In the genomic region with DNA sequence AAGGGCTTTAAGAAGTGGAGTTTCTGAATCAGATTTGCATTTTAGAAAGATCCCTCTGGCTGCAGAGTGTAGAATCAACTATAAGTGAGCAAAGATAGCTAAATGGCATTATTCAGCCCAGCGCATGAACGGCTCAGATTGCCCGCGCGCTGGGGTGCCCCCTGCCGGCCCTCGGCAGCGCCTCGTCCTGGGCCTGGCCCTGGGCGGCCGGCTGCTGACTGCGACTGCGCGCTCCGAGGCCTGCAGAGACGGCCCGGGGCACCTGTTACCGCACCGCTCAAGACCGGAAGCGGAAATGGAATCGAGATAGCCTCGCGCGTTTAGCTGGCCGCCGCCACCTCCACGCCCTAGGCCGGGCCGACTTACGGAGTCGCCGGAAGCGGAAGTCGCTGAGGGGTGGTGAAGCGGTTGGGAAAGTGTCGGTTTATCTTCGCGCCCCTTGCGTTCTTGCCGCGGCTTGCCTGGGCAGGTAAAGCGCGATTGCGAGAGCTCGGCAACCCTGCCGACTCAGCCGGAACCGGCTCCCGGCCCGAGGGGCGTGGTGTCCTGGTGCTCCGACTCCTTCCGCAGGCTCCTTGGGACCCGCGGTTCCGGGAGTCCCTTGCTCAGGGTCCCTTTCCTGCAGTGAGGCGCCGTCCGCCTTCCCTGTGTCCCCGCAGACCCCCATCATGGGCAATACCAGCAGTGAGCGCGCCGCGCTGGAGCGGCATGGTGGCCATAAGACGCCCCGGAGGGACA, we compare ENCODE assay signal across 8 cellular contexts. TPM values are rescaled to one million over a fixed set of nuclear protein-coding genes. Genes with fewer than 3 reads are reported as not detected.
DNase-seq lines count a peak whose midpoint lies in the region; ATAC-seq and TF ChIP-seq lines count a peak whose summit lies in the region.

A gene with protein sequence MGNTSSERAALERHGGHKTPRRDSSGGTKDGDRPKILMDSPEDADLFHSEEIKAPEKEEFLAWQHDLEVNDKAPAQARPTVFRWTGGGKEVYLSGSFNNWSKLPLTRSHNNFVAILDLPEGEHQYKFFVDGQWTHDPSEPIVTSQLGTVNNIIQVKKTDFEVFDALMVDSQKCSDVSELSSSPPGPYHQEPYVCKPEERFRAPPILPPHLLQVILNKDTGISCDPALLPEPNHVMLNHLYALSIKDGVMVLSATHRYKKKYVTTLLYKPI (plus strand): TSS at position 557 of the 738 bp plus-strand sequence. CDS start 112 bp downstream, at position 669.

- ATAC-seq in HG02588 (IDR thresholded peaks at IDR 0.05; ENCODE audit: unreplicated experiment) = peak; percentile 92
- peak; percentile 100 for ATAC-seq in omental fat pad (ENCODE audit: low FRiP score)

- H3K9me3 Mint-ChIP-seq in activated naive CD4-positive, alpha-beta T cell treated with anti-CD3 and anti-CD28 coated beads, Interleukin-2, amount 50 U/mL, for 24 hours = no peaks in the 10 kb centered on the region

- WGBS in SK-N-SH (ENCODE audit: low lambda C conversion rate) = under 1% methylated on average over 42 of the region's 68 CpGs
- WGBS in testis, 2 donors = 0 to 1% methylated on average over 15 to 67 of the region's 68 CpGs

- no peaks in the 10 kb centered on the region for H4K20me1 ChIP-seq in SK-N-SH (ENCODE audit: insufficient read depth)

- H3K9me3 ChIP-seq in SK-N-SH (no peaks in the 10 kb centered on the region), testis (no peaks in the 10 kb centered on the region)

- no peaks in the 10 kb centered on the region for H3K9me2 ChIP-seq in SK-N-SH

- H3K27me3 ChIP-seq in SK-N-SH (ENCODE audit: insufficient read depth) = no peaks in the 10 kb centered on the region
- no peaks in the 10 kb centered on the region for H3K27me3 ChIP-seq in testis

- H3K36me3 Mint-ChIP-seq in activated naive CD4-positive, alpha-beta T cell treated with anti-CD3 and anti-CD28 coated beads, Interleukin-2, amount 50 U/mL, for 24 hours = peaks cover 6% of the 10 kb centered on the region

- TF ChIP-seq EP300 in SK-N-SH (IDR thresholded peaks at IDR 0.05; ENCODE audit: borderline replicate concordance in 1 of 2, low read depth in 1 of 2, low read length in 1 of 2) = no peak; a peak in 1 of 4 replicates

- H3K36me3 ChIP-seq in SK-N-SH (replicated peaks in 1 of 2; ENCODE audit: control insufficient read depth in 1 of 2, insufficient read depth in 2 of 2, low read length in 1 of 2) (peaks cover 22 to 26% of the 10 kb centered on the region in 2 experiments), testis (ENCODE audit: low read depth, missing control alignments) (no peaks in the 10 kb centered on the region)

- peaks cover 4% of the 10 kb centered on the region for H3F3A ChIP-seq in SK-N-SH (replicated peaks; ENCODE audit: insufficient read depth)

- peak within 1 kb of the TSS; percentile 91 for H3K9ac ChIP-seq in SK-N-SH

- H3K27me3 Mint-ChIP-seq in activated naive CD4-positive, alpha-beta T cell treated with anti-CD3 and anti-CD28 coated beads, Interleukin-2, amount 50 U/mL, for 24 hours = no peaks in the 10 kb centered on the region

- peak within 1 kb of the TSS; percentile 76 to 94 for H3K27ac ChIP-seq in SK-N-SH (ENCODE audit: low read depth in 2 of 2, low read length in 1 of 2)
- peak within 1 kb of the TSS; percentile 77 to 92 for H3K27ac ChIP-seq in testis

- DNase-seq in NCI-H1048 (lab: John Stamatoyannopoulos, UW) = peak; percentile 94
- peak; percentile 98 for DNase-seq in SK-N-SH
- no peak for DNase-seq in glomerular endothelial cell (ENCODE audit: extremely low read depth, low read depth, low spot score)
- peak; percentile 76 for DNase-seq in omental fat pad (ENCODE audit: low spot score)
- peak; percentile 98 for DNase-seq in testis

- peak within 1 kb of the TSS; percentile 84 to 99 for H3K4me3 ChIP-seq in SK-N-SH (ENCODE audit: low read depth in 2 of 2, low read length in 1 of 2)
- peak within 1 kb of the TSS; percentile 82 to 92 for H3K4me3 ChIP-seq in testis

- TF ChIP-seq CTCF in SK-N-SH (IDR thresholded peaks at IDR 0.05) (peak; percentile 94), omental fat pad (IDR thresholded peaks at IDR 0.05) (peak in 1 of 3 donors; percentile 43), testis (IDR thresholded peaks at IDR 0.05) (peak; percentile 77 to 89 (median 88))

- intact Hi-C loops in testis (cut with DNase I; ENCODE audit: low total_unique reads) = no loop called here

- peak; percentile 55 for TF ChIP-seq RAD21 in SK-N-SH (IDR thresholded peaks at IDR 0.05; ENCODE audit: low read length)

- TF ChIP-seq POLR2A in GM10847 (IDR thresholded peaks at IDR 0.05; ENCODE audit: extremely low read depth, insufficient read length) (peak; percentile 86), testis (IDR thresholded peaks at IDR 0.05) (no peak)

- POLR2A ChIA-PET in SK-N-SH (lab: Yijun Ruan, JAX) = interaction anchor here (1.5 kb wide), 1 partner anchor 1295 kb away, joined by 3 read pairs; a partner anchor contains a TSS

- peak within 1 kb of the TSS; percentile 98 for H2AFZ ChIP-seq in SK-N-SH (ENCODE audit: low read depth)

- peak within 1 kb of the TSS; percentile 92 for H3K27ac Mint-ChIP-seq in activated naive CD4-positive, alpha-beta T cell treated with anti-CD3 and anti-CD28 coated beads, Interleukin-2, amount 50 U/mL, for 24 hours

- H3K4me1 Mint-ChIP-seq in activated naive CD4-positive, alpha-beta T cell treated with anti-CD3 and anti-CD28 coated beads, Interleukin-2, amount 50 U/mL, for 24 hours = peaks cover 55% of the 10 kb centered on the region

- peak within 1 kb of the TSS; percentile 93 for H3K4me3 Mint-ChIP-seq in activated naive CD4-positive, alpha-beta T cell treated with anti-CD3 and anti-CD28 coated beads, Interleukin-2, amount 50 U/mL, for 24 hours

- H3K79me2 ChIP-seq in SK-N-SH (ENCODE audit: insufficient read depth) = peaks cover 49% of the 10 kb centered on the region

- CTCF ChIA-PET in SK-N-SH (lab: Yijun Ruan, JAX) = interaction anchor here (1.0 to 2.1 kb wide), 13 partner anchors 9 to 235 kb away, joined by 3 to 16 read pairs (median 5); no protein-coding TSS in a partner anchor

- H3K4me1 ChIP-seq in SK-N-SH (ENCODE audit: control insufficient read depth in 1 of 2, insufficient read depth in 2 of 2, low read depth in 1 of 2, low read length in 1 of 2) (peaks cover 6 to 7% of the 10 kb centered on the region in 2 experiments; a peak in 3 of 4 replicates), testis (peaks cover 39% of the 10 kb centered on the region)

- H3K4me2 ChIP-seq in SK-N-SH = peak within 1 kb of the TSS; percentile 81

TF ChIP-seq in SK-N-SH, 30 proteins besides CTCF, POLR2A, EP300 and RAD21 (continues in another document):
- TF ChIP-seq, protein P1, sequence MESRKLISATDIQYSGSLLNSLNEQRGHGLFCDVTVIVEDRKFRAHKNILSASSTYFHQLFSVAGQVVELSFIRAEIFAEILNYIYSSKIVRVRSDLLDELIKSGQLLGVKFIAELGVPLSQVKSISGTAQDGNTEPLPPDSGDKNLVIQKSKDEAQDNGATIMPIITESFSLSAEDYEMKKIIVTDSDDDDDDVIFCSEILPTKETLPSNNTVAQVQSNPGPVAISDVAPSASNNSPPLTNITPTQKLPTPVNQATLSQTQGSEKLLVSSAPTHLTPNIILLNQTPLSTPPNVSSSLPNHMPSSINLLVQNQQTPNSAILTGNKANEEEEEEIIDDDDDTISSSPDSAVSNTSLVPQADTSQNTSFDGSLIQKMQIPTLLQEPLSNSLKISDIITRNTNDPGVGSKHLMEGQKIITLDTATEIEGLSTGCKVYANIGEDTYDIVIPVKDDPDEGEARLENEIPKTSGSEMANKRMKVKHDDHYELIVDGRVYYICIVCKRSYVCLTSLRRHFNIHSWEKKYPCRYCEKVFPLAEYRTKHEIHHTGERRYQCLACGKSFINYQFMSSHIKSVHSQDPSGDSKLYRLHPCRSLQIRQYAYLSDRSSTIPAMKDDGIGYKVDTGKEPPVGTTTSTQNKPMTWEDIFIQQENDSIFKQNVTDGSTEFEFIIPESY (IDR thresholded peaks at IDR 0.05; ENCODE audit: borderline replicate concordance, low read depth) = peak; percentile 95
- TF ChIP-seq NRF1 (IDR thresholded peaks at IDR 0.05; ENCODE audit: low read depth, low read length) = peak; percentile 56
- TF ChIP-seq POLR2AphosphoS5 (IDR thresholded peaks at IDR 0.05; ENCODE audit: low read depth, low read length) = peak; percentile 88
- TF ChIP-seq, protein P2, sequence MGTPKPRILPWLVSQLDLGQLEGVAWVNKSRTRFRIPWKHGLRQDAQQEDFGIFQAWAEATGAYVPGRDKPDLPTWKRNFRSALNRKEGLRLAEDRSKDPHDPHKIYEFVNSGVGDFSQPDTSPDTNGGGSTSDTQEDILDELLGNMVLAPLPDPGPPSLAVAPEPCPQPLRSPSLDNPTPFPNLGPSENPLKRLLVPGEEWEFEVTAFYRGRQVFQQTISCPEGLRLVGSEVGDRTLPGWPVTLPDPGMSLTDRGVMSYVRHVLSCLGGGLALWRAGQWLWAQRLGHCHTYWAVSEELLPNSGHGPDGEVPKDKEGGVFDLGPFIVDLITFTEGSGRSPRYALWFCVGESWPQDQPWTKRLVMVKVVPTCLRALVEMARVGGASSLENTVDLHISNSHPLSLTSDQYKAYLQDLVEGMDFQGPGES (IDR thresholded peaks at IDR 0.05; ENCODE audit: low read depth, low read length) = no peak
- TF ChIP-seq SIN3A (IDR thresholded peaks at IDR 0.05; ENCODE audit: borderline replicate concordance, low read depth, low read length) = peak; percentile 17; the same call in 1 of the 2 replicates
- no peak for TF ChIP-seq RFX5 (IDR thresholded peaks at IDR 0.05; ENCODE audit: low read length)
- no peak for TF ChIP-seq RXRA (IDR thresholded peaks at IDR 0.05; ENCODE audit: borderline replicate concordance, low read depth)
- TF ChIP-seq YY1 (IDR thresholded peaks at IDR 0.05; ENCODE audit: low read depth) = peak; percentile 53; the same call in 1 of the 2 replicates
- TF ChIP-seq, protein P3, sequence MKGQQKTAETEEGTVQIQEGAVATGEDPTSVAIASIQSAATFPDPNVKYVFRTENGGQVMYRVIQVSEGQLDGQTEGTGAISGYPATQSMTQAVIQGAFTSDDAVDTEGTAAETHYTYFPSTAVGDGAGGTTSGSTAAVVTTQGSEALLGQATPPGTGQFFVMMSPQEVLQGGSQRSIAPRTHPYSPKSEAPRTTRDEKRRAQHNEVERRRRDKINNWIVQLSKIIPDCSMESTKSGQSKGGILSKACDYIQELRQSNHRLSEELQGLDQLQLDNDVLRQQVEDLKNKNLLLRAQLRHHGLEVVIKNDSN (IDR thresholded peaks at IDR 0.05; ENCODE audit: borderline replicate concordance, low read depth) = 0 out of 2 replicates have a peak, but pooled peaks have one; percentile 34

RNA-seq across cellular contexts. Expression of the gene that starts here (rescaled TPM):
- polyA plus RNA-seq in SK-N-SH (2012; rRNA removed) = 28.9 and 41.8 TPM in 2 replicates
- polyA plus RNA-seq in SK-N-SH (2012; cell fraction: cytosol; rRNA removed) = 24.4 and 25.6 TPM in 2 replicates
- polyA plus RNA-seq in SK-N-SH (2012; cell fraction: nucleus; rRNA removed) = 44.0 and 60.3 TPM in 2 replicates
- 25.4 and 53.0 TPM in 2 replicates for total RNA-seq in glomerular endothelial cell
- total RNA-seq in omental fat pad = 10 to 100 TPM; 12.2 to 25.9 (median 20.5) TPM
- total RNA-seq in testis = 10 to 100 TPM; 42.6 to 48.5 TPM
- polyA plus RNA-seq in testis (ENCODE audit: insufficient read depth, low read depth, low replicate concordance) = 72.5 TPM
